ENCODE assay signal across 10 cellular contexts in the genomic region with DNA sequence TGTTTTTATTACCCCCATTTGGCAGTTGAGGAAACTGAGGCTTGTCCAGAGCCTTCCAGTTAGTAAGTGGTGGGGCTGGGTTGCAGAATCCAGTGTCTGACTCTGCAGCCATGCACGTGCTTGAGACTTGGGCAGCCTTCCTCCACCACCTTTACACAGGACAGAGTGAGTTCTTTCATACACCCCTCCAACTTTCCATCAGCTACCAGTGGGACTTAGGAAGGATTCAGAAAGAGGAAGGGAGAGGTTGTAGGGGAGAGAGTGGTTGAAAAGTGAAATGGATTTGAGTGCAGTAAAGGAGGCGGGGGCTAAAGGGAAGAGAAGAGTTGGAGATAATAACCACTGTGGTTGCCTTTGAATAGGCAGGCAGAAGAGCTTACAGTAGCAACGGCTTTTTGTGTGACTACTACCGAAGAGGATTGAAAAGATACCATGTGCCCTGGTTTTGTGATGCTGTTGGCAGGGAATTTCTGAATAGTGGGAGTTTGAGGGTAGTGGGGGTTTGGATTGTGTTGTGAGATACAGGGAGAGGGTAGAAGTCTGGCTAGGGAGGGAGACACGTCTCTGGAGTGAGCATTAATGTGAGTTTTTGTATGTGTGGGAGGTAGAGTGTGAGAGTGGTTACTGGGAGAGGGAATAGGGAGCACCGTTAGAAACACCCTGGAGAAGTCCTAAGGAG. TPM values are rescaled to one million over a fixed set of nuclear protein-coding genes. Genes with fewer than 3 reads are reported as not detected.
DNase-seq lines count a peak whose midpoint lies in the region; ATAC-seq and TF ChIP-seq lines count a peak whose summit lies in the region.
"Had no signal": no experiment of that assay in that cellular context is flagged by ENCODE, and none has a peak within 500 bp of the region (broad histone marks: within the 10 kb centered on the region; RNA-seq: fewer than 3 reads in every experiment).

No MANE protein-coding gene starts in this region.

- H3K4me3 ChIP-seq in AG04449 (ENCODE audit: low read depth, low read length) (peak overlapping the region; percentile 79), HFF-Myc (replicated peaks; ENCODE audit: low read depth, low read length) (peak overlapping the region; percentile 64), lung (peak overlapping the region; percentile 92)

- H3K36me3 Mint-ChIP-seq in Calu3 (ENCODE audit: insufficient read depth, unreplicated experiment): no peaks in the 10 kb centered on the region

- no peak for ATAC-seq in lung (ENCODE audit: insufficient read depth, low FRiP score)

- no peak overlapping the region for H3K4me3 Mint-ChIP-seq in Calu3 (ENCODE audit: low read depth, unreplicated experiment)
- H3K4me3 Mint-ChIP-seq: activated naive CD8-positive, alpha-beta T cell had no signal

- CTCF ChIA-PET in AG04449 (lab: Yijun Ruan, JAX) (interaction anchor here (1.5 to 9.1 kb wide), 4 partner anchors 15 to 336 kb away, joined by 3 to 67 read pairs (median 5); no protein-coding TSS in a partner anchor), Calu3 (lab: Charles Lee) (interaction anchor here (0.5 to 0.9 kb wide), 2 partner anchors 10 to 285 kb away, joined by 3 to 4 read pairs; no protein-coding TSS in a partner anchor)

- H3K27ac Mint-ChIP-seq in Calu3 (ENCODE audit: unreplicated experiment): no peak overlapping the region
- H3K27ac Mint-ChIP-seq: activated naive CD8-positive, alpha-beta T cell had no signal

- no peaks in the 10 kb centered on the region for H3K9me3 ChIP-seq in lung (ENCODE audit: control insufficient read depth in 2 of 2, insufficient read depth in 1 of 2, low read length in 1 of 2)

- H3K36me3 ChIP-seq in lung (ENCODE audit: control insufficient read depth in 2 of 2, insufficient read depth in 2 of 2, low read length in 2 of 2): no peaks in the 10 kb centered on the region

- no peak for TF ChIP-seq CTCF in AG04449 (IDR thresholded peaks at IDR 0.05; ENCODE audit: insufficient read depth, low read length, missing control alignments)
- TF ChIP-seq CTCF in HFF-Myc (IDR thresholded peaks at IDR 0.05; ENCODE audit: low read depth, low read length, missing control alignments): no peak
- TF ChIP-seq CTCF in VCaP (conservative IDR thresholded peaks at IDR 0.05): no peak
- TF ChIP-seq CTCF in lung (IDR thresholded peaks at IDR 0.05; ENCODE audit: control extremely low read depth, extremely low read depth): no peak
- no peak for TF ChIP-seq CTCF in Calu3 (IDR thresholded peaks at IDR 0.05; ENCODE audit: unreplicated experiment)

- WGBS in lung, 2 donors: 13 to 19% methylated on average over 6 of the region's 6 CpGs

- no peaks in the 10 kb centered on the region for H3K27me3 ChIP-seq in lung (ENCODE audit: control insufficient read depth, insufficient read depth)

- no peaks in the 10 kb centered on the region for H3K9me3 Mint-ChIP-seq in Calu3 (ENCODE audit: low read depth, unreplicated experiment)

- H3K27ac ChIP-seq in VCaP: peak overlapping the region; percentile 88; the same call in 1 of the 2 replicates
- H3K27ac ChIP-seq in lung (ENCODE audit: low read depth in 1 of 2, low read length in 1 of 2): no peak overlapping the region

- no peak for DNase-seq in AG04449 (ENCODE audit: low read depth, low spot score)
- no peak for DNase-seq in HFF-Myc (ENCODE audit: extremely low read depth, low read depth)
- DNase-seq in lung (ENCODE audit: low spot score): no peak
- no peak for DNase-seq in LoVo (ENCODE audit: low spot score)
- DNase-seq in stimulated activated CD4-positive, alpha-beta T cell treated with anti-CD3 and anti-CD28 coated beads, Interleukin-1b, Interleukin-23, amount 100 ng/mL, for 48 hours: no peak
- no peak for DNase-seq in midbrain (lab: John Stamatoyannopoulos, UW)
- no peak for DNase-seq in Calu3
- DNase-seq: NCI-H1048 had no signal

- H3K27me3 Mint-ChIP-seq in Calu3 (ENCODE audit: unreplicated experiment): no peaks in the 10 kb centered on the region
- H3K27me3 Mint-ChIP-seq: activated naive CD8-positive, alpha-beta T cell had no signal

- H3K4me1 ChIP-seq in lung (ENCODE audit: control insufficient read depth in 2 of 2, insufficient read depth in 2 of 2, low read length in 2 of 2): peaks cover 3 to 14% of the 10 kb centered on the region in 2 donors

- peaks cover 24% of the 10 kb centered on the region for H3K4me1 Mint-ChIP-seq in Calu3 (ENCODE audit: low read depth, unreplicated experiment)

- POLR2A ChIA-PET in AG04449 (lab: Yijun Ruan, JAX): no interaction called here

- intact Hi-C loops in Calu3 (cut with micrococcal nuclease; ENCODE audit: unreplicated experiment): loop anchor here (5.0 kb wide), 1 partner anchor 51 kb away; no protein-coding TSS in a partner anchor

- no TSS peak for BruUV-seq in Calu3 (replicated peaks; lab: Mats Ljungman, UMichigan)

RNA-seq across cellular contexts. Expression of a gene that starts 1.7 kb away (rescaled TPM):
- total RNA-seq in lung (10 to 100 TPM; 23.4 to 53.2 TPM), Calu3 (2022) (18.5 and 26.6 TPM in 2 replicates)
- polyA plus RNA-seq in lung: 10 to 100 TPM in 1 of 2 donors, 1 to 10 TPM in 1; 8.7 to 13.2 TPM

RNA-seq across cellular contexts. Expression of a gene that starts 48.1 kb away (rescaled TPM):
- 10 to 100 TPM in 1 of 2 donors, 1 to 10 TPM in 1; 5.7 to 11.1 TPM for total RNA-seq in lung
- polyA plus RNA-seq in lung: 10 to 100 TPM in 1 of 2 donors, 1 to 10 TPM in 1; 4.2 to 54.0 TPM
- 3.9 and 7.5 TPM in 2 replicates for total RNA-seq in Calu3 (2022)
